In the genomic region with DNA sequence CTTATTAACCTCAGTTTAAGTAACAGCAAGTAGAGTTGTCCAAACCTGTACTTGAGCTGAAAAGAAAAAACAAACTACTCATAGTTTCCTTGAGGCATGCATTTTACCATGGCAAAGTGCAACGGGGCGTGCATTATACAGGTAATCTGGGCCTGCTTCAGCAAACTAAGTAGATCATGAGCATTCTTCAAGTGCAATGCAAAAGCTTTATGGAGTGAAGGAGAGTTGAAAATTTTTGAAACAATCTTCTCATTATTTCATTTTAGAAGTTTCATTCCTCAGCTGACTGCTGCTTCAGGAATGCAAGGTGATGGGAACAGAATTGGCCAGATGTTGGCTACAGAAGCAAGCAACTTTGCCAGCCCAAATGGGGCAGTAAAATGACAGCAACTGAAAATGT, we compare ENCODE assay signal across 21 cellular contexts.
DNase-seq lines count a peak whose midpoint lies in the region; ATAC-seq, FAIRE-seq and TF ChIP-seq lines count a peak whose summit lies in the region.
"Had no signal": no experiment of that assay in that cellular context is flagged by ENCODE, and none has a peak within 500 bp of the region (broad histone marks: within the 10 kb centered on the region; RNA-seq: fewer than 3 reads in every experiment).

No MANE protein-coding gene starts in this region.

- no peaks in the 10 kb centered on the region for H4K20me1 ChIP-seq in astrocyte (ENCODE audit: insufficient read depth, low read length)
- H4K20me1 ChIP-seq: BLaER1 had no signal

- no peaks in the 10 kb centered on the region for H3K36me3 ChIP-seq in astrocyte (ENCODE audit: insufficient read depth, low read length)
- H3K36me3 ChIP-seq: BLaER1, MG63, Peyer's patch had no signal

- H3K27ac ChIP-seq in astrocyte (ENCODE audit: low read depth, low read length), result peak overlapping the region; percentile 61
- H3K27ac ChIP-seq: BLaER1, Peyer's patch had no signal

- peaks cover 17% of the 10 kb centered on the region for H3K4me1 ChIP-seq in astrocyte (ENCODE audit: insufficient read depth, low read length)
- H3K4me1 ChIP-seq: BLaER1, Peyer's patch had no signal

- H3K36me3 Mint-ChIP-seq in astrocyte (ENCODE audit: low read depth, unreplicated experiment), result no peaks in the 10 kb centered on the region
- H3K36me3 Mint-ChIP-seq: CD4-positive, alpha-beta memory T cell had no signal

- H3K9me3 Mint-ChIP-seq in astrocyte (ENCODE audit: unreplicated experiment), result no peaks in the 10 kb centered on the region

- H3K27me3 ChIP-seq in astrocyte (ENCODE audit: insufficient read depth, low read length), result no peaks in the 10 kb centered on the region
- H3K27me3 ChIP-seq: MG63, Peyer's patch had no signal

- no peak overlapping the region for H3K4me3 Mint-ChIP-seq in astrocyte (ENCODE audit: unreplicated experiment)
- H3K4me3 Mint-ChIP-seq: CD4-positive, alpha-beta memory T cell; H9 had no signal

- peak; percentile 96 for FAIRE-seq in astrocyte (lab: Jason Lieb, UNC)
- FAIRE-seq: A204.1, HTR-8/SVneo had no signal

- no peaks in the 10 kb centered on the region for H3K27me3 Mint-ChIP-seq in astrocyte (ENCODE audit: low read depth, unreplicated experiment)
- H3K27me3 Mint-ChIP-seq: CD4-positive, alpha-beta memory T cell had no signal

- no peak for ATAC-seq in HG03521 (IDR thresholded peaks at IDR 0.05; ENCODE audit: unreplicated experiment)

- H3K27ac Mint-ChIP-seq in astrocyte (ENCODE audit: unreplicated experiment), result no peak overlapping the region
- H3K27ac Mint-ChIP-seq: CD4-positive, alpha-beta memory T cell; H9 had no signal

- peak overlapping the region; percentile 77 for H3K4me2 ChIP-seq in astrocyte (ENCODE audit: low read length)
- H3K4me2 ChIP-seq: BLaER1 had no signal

- peaks cover 11% of the 10 kb centered on the region for H3K4me1 Mint-ChIP-seq in astrocyte (ENCODE audit: low read depth, unreplicated experiment)
- H3K4me1 Mint-ChIP-seq: CD4-positive, alpha-beta memory T cell had no signal

- no peaks in the 10 kb centered on the region for H3K79me2 ChIP-seq in astrocyte (ENCODE audit: insufficient read depth, low read length)

- peak; percentile 8 for DNase-seq in AG20443 (ENCODE audit: low spot score)
- peak; percentile 51 for DNase-seq in astrocyte (ENCODE audit: low read depth)
- peak; percentile 16 for DNase-seq in fibroblast of the aortic adventitia (ENCODE audit: low read depth)
- DNase-seq in renal cortical epithelial cell (ENCODE audit: low read depth), result peak; percentile 71
- DNase-seq in NCI-H510A treated with DMSO at 0.1 percent for 48 hours (lab: John Stamatoyannopoulos, UW), result no peak
- no peak for DNase-seq in glomerular visceral epithelial cell (ENCODE audit: extremely low spot score)
- DNase-seq in NCI-H446 treated with DMSO at 0.1 percent for 48 hours (lab: John Stamatoyannopoulos, UW), result no peak
- DNase-seq: Calu3; CD4-positive, alpha-beta memory T cell; H9; IMR-90; NCI-H1092; NCI-H1436 treated with DMSO at 0.1 percent for 48 hours; NCI-H2029; NCI-H69; Peyer's patch had no signal

- H3K9me3 ChIP-seq in astrocyte (ENCODE audit: insufficient read depth, low read depth, low read length), result no peaks in the 10 kb centered on the region
- H3K9me3 ChIP-seq: BLaER1, MG63, Peyer's patch had no signal

- H2AFZ ChIP-seq in astrocyte (ENCODE audit: low read depth, low read length), result peak overlapping the region; percentile 42

- no peak for TF ChIP-seq CTCF in astrocyte (IDR thresholded peaks at IDR 0.05; ENCODE audit: insufficient read depth, low read depth, low read length)
- TF ChIP-seq CTCF in fibroblast of the aortic adventitia (IDR thresholded peaks at IDR 0.05; ENCODE audit: insufficient read depth, low read length), result no peak

- H3K9ac ChIP-seq in astrocyte (ENCODE audit: low read length), result peak overlapping the region; percentile 62
- H3K9ac ChIP-seq: BLaER1 had no signal

- peak overlapping the region; percentile 33 for H3K4me3 ChIP-seq in astrocyte (ENCODE audit: insufficient read depth, low read depth, low read length)
- no peak overlapping the region for H3K4me3 ChIP-seq in fibroblast of the aortic adventitia (ENCODE audit: low read depth, low read length)
- H3K4me3 ChIP-seq: BLaER1, MG63, Peyer's patch had no signal

Comparison
In these comparisons a context has a peak if more than half of its experiments do, and no peak if none do; other contexts are left out.
1. DNase-seq: peak in AG20443 (single experiment), astrocyte (single experiment), fibroblast of the aortic adventitia (single experiment) and renal cortical epithelial cell (single experiment); none in NCI-H510A treated with DMSO at 0.1 percent for 48 hours (single experiment), glomerular visceral epithelial cell (single experiment) and NCI-H446 treated with DMSO at 0.1 percent for 48 hours (single experiment).